ENCODE assay signal across 25 cellular contexts in genomic region chr16:46914556-46915201, GRCh38.
"Had no signal": no experiment of that assay in that cellular context is flagged by ENCODE, and none has a peak within 500 bp of the region (broad histone marks: within the 10 kb centered on the region; RNA-seq: fewer than 3 reads in every experiment).

No MANE protein-coding gene starts in this region.

- H3K4me1 ChIP-seq: ascending aorta, heart left ventricle, right atrium auricular region had no signal

- H3K27me3 Mint-ChIP-seq: activated CD4-positive, alpha-beta memory T cell treated with anti-CD3 and anti-CD28 coated beads for 36 hours; activated CD4-positive, alpha-beta T cell treated with anti-CD3 and anti-CD28 coated beads, Interleukin-2, amount 10 ng/mL, durations not matched to agents 24 days and 14 days; activated naive CD8-positive, alpha-beta T cell treated with anti-CD3 and anti-CD28 coated beads for 36 hours; brain; naive thymus-derived CD8-positive, alpha-beta T cell had no signal

- H3K36me3 ChIP-seq: adrenal gland, right atrium auricular region had no signal

- H3K4me3 ChIP-seq: adrenal gland, ascending aorta, heart left ventricle, right atrium auricular region, tibial nerve had no signal

- H3K27me3 ChIP-seq: adrenal gland, ascending aorta, heart left ventricle, right atrium auricular region, tibial nerve had no signal

- H3K27ac ChIP-seq: adrenal gland, ascending aorta, heart left ventricle, right atrium auricular region, WERI-Rb-1 had no signal

- DNase-seq: activated CD4-positive, alpha-beta memory T cell treated with anti-CD3 and anti-CD28 coated beads for 36 hours; activated CD4-positive, alpha-beta T cell treated with anti-CD3 and anti-CD28 coated beads, Interleukin-2, amount 10 ng/mL, durations not matched to agents 24 days and 14 days; activated CD4-positive, CD25-positive, alpha-beta regulatory T cell treated with anti-CD3 and anti-CD28 coated beads, Interleukin-2, amount 50 U/mL, for 72 hours; activated CD8-positive, alpha-beta memory T cell treated with anti-CD3 and anti-CD28 coated beads, Interleukin-2, amount 50 U/mL, for 4 hours; activated effector memory CD4-positive, alpha-beta T cell treated with anti-CD3 and anti-CD28 coated beads, Interleukin-2, amount 50 U/mL, for 16 hours; activated naive CD4-positive, alpha-beta T cell treated with anti-CD3 and anti-CD28 coated beads for 36 hours; activated naive CD8-positive, alpha-beta T cell treated with anti-CD3 and anti-CD28 coated beads for 36 hours; activated T-cell treated with anti-CD3 and anti-CD28 coated beads, Interleukin-2, amount 50 U/mL, for 1 hour; adrenal gland; cortex of kidney; foreskin fibroblast; naive thymus-derived CD8-positive, alpha-beta T cell; occipital lobe; stimulated activated CD4-positive, alpha-beta T cell treated with anti-CD3 and anti-CD28 coated beads, Interleukin-15, amount 100 ng/mL, for 24 hours; stimulated activated CD4-positive, alpha-beta T cell treated with anti-CD3 and anti-CD28 coated beads, Interleukin-2, amount 100 ng/mL, for 24 hours; stimulated activated naive CD4-positive, alpha-beta T cell treated with Interleukin-2 at 50 U/mL for 16 hours; T-helper 9 cell; WERI-Rb-1 had no signal

- H3K9me3 ChIP-seq: adrenal gland, ascending aorta, heart left ventricle, right atrium auricular region, tibial nerve had no signal

- H3K4me3 Mint-ChIP-seq: activated CD4-positive, alpha-beta memory T cell treated with anti-CD3 and anti-CD28 coated beads for 36 hours; activated CD4-positive, alpha-beta T cell treated with anti-CD3 and anti-CD28 coated beads, Interleukin-2, amount 10 ng/mL, durations not matched to agents 24 days and 14 days; activated naive CD4-positive, alpha-beta T cell treated with anti-CD3 and anti-CD28 coated beads for 36 hours; activated naive CD8-positive, alpha-beta T cell treated with anti-CD3 and anti-CD28 coated beads for 36 hours; activated T-helper 1 cell treated with anti-CD3 and anti-CD28 coated beads, Interleukin-12 subunit alpha, Interleukin-12 subunit beta, Interleukin-2, Interleukin-4 antibody, amounts not matched to agents 30 ng/mL and 10 ng/mL and 1 ng/mL, durations not matched to agents 14 hours and 24 hours and 36 hours; brain; naive thymus-derived CD8-positive, alpha-beta T cell; neural crest cell had no signal

- H3K27ac Mint-ChIP-seq: activated CD4-positive, alpha-beta memory T cell treated with anti-CD3 and anti-CD28 coated beads for 36 hours; activated naive CD4-positive, alpha-beta T cell treated with anti-CD3 and anti-CD28 coated beads for 36 hours; activated naive CD8-positive, alpha-beta T cell treated with anti-CD3 and anti-CD28 coated beads for 36 hours; naive thymus-derived CD8-positive, alpha-beta T cell had no signal

- H3K36me3 Mint-ChIP-seq: naive thymus-derived CD8-positive, alpha-beta T cell had no signal

- H3K9me3 Mint-ChIP-seq: activated CD4-positive, alpha-beta memory T cell treated with anti-CD3 and anti-CD28 coated beads for 36 hours; activated CD4-positive, alpha-beta T cell treated with anti-CD3 and anti-CD28 coated beads, Interleukin-2, amount 10 ng/mL, durations not matched to agents 24 days and 14 days; activated naive CD4-positive, alpha-beta T cell treated with anti-CD3 and anti-CD28 coated beads for 36 hours; activated naive CD8-positive, alpha-beta T cell treated with anti-CD3 and anti-CD28 coated beads for 36 hours; activated T-helper 1 cell treated with anti-CD3 and anti-CD28 coated beads, Interleukin-12 subunit alpha, Interleukin-12 subunit beta, Interleukin-2, Interleukin-4 antibody, amounts not matched to agents 30 ng/mL and 10 ng/mL and 1 ng/mL, durations not matched to agents 14 hours and 24 hours and 36 hours; brain; naive thymus-derived CD8-positive, alpha-beta T cell; neural crest cell had no signal

- ATAC-seq: heart left ventricle; naive thymus-derived CD8-positive, alpha-beta T cell had no signal
